ENCODE assay signal across 11 cellular contexts in the genomic region with DNA sequence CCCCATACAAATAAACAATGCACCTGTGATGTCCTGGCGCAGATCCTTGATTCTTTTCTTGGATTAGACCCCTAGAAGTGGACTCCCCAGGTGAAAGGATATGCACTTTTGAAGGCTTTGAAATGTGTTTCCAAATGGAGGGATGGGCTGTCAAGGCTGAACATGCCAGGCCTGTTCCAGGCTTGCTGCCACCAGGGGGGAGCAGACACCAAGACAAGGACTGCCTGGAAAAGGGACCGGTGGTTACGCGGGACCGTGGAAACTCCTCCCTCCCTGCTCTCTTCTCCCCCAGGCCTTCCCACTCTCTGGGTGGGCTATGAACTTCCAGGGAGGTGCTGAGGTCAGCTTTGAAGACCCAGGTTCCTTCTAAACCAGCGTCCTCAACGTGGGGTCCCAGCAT. TPM values are rescaled to one million over a fixed set of nuclear protein-coding genes. Genes with fewer than 3 reads are reported as not detected.
A peak's percentile ranks its signal among the peaks of the same experiment; 100 is the strongest.
DNase-seq lines count a peak whose midpoint lies in the region; ATAC-seq and TF ChIP-seq lines count a peak whose summit lies in the region.
"Had no signal": no experiment of that assay in that cellular context is flagged by ENCODE, and none has a peak within 500 bp of the region (broad histone marks: within the 10 kb centered on the region; RNA-seq: fewer than 3 reads in every experiment).

No MANE protein-coding gene starts in this region.

- no peak overlapping the region for H3K27ac Mint-ChIP-seq in WTC11
- H3K27ac Mint-ChIP-seq: activated naive CD8-positive, alpha-beta T cell treated with anti-CD3 and anti-CD28 coated beads for 36 hours; naive B cell had no signal

- peaks cover 14% of the 10 kb centered on the region for H3K27me3 ChIP-seq in BJ (ENCODE audit: control insufficient read depth, insufficient read depth, low read length)

- no peaks in the 10 kb centered on the region for H3K9me3 Mint-ChIP-seq in WTC11
- H3K9me3 Mint-ChIP-seq: activated naive CD8-positive, alpha-beta T cell treated with anti-CD3 and anti-CD28 coated beads for 36 hours had no signal

- DNase-seq in BJ (ENCODE audit: low read depth) (no peak), HEK293T (ENCODE audit: extremely low spot score) (peak; percentile 53), WTC11 (ENCODE audit: low spot score) (peak; percentile 72), left colon (peak in 1 of 2 donors; percentile 65), cerebellar nuclear complex (lab: John Stamatoyannopoulos, UW) (no peak), DMS153 treated with DMSO at 0.1 percent for 48 hours (lab: John Stamatoyannopoulos, UW; ENCODE audit: unreplicated experiment) (no peak)
- DNase-seq: activated naive CD8-positive, alpha-beta T cell treated with anti-CD3 and anti-CD28 coated beads for 36 hours; naive B cell; NCI-H2107 had no signal

- no peaks in the 10 kb centered on the region for H3K36me3 Mint-ChIP-seq in WTC11
- H3K36me3 Mint-ChIP-seq: activated naive CD8-positive, alpha-beta T cell treated with anti-CD3 and anti-CD28 coated beads for 36 hours; naive B cell had no signal

- H3K27me3 Mint-ChIP-seq in WTC11 (ENCODE audit: low read depth) = no peaks in the 10 kb centered on the region

- H3K36me3 ChIP-seq in BJ (ENCODE audit: control insufficient read depth, insufficient read depth, low read length) = no peaks in the 10 kb centered on the region

- no peak overlapping the region for H3K4me3 Mint-ChIP-seq in WTC11
- H3K4me3 Mint-ChIP-seq: activated naive CD8-positive, alpha-beta T cell treated with anti-CD3 and anti-CD28 coated beads for 36 hours; naive B cell had no signal

- H3K4me1 Mint-ChIP-seq in WTC11 = no peaks in the 10 kb centered on the region; the same call in 1 of the 2 replicates
- H3K4me1 Mint-ChIP-seq: activated naive CD8-positive, alpha-beta T cell treated with anti-CD3 and anti-CD28 coated beads for 36 hours; naive B cell had no signal

- intact Hi-C loops in left colon (cut with DNase I, micrococcal nuclease) = no loop called here

- TF ChIP-seq CTCF in BJ (IDR thresholded peaks at IDR 0.05; ENCODE audit: insufficient read depth, low read depth, low read length) (peak; percentile 57), WTC11 (IDR thresholded peaks at IDR 0.05) (peak; percentile 52)

- CTCF ChIA-PET in BJ (lab: Yijun Ruan, JAX) (interaction anchor here (1.3 to 3.5 kb wide), 4 partner anchors 8 to 265 kb away, joined by 3 to 15 read pairs (median 4); no protein-coding TSS in a partner anchor), HEK293T (lab: Yijun Ruan, JAX) (interaction anchor here (1.4 kb wide), 1 partner anchor 265 kb away, joined by 4 read pairs; no protein-coding TSS in a partner anchor), WTC11 (lab: Charles Lee) (interaction anchor here (0.6 to 1.4 kb wide), 8 partner anchors 37 to 298 kb away, joined by 3 to 15 read pairs (median 4); no protein-coding TSS in a partner anchor)

- POLR2A ChIA-PET in BJ (lab: Charles Lee) (no interaction called here), HEK293T (lab: Yijun Ruan, JAX) (no interaction called here), WTC11 (lab: Charles Lee) (no interaction called here)

- no peak overlapping the region for H3K4me3 ChIP-seq in BJ (ENCODE audit: low read depth, low read length)

- ATAC-seq in WTC11 (peak; percentile 27), left colon (peak; percentile 83), esophagus mucosa (no peak), HG02884 (IDR thresholded peaks at IDR 0.05; ENCODE audit: unreplicated experiment) (no peak)

TF ChIP-seq in HEK293T, 16 proteins besides CTCF, POLR2A, EP300 and RAD21:
- no peak for TF ChIP-seq ZNF384 (IDR thresholded peaks at IDR 0.05)
- no peak for TF ChIP-seq ARNT (IDR thresholded peaks at IDR 0.05)
TF ChIP-seq in HEK293T: peak in this region for 0.

TF ChIP-seq in WTC11, 78 proteins besides CTCF, POLR2A, EP300 and RAD21 (continues in another document):
- TF ChIP-seq EMX1 (CRISPR knock-in tag; IDR thresholded peaks at IDR 0.05) = no peak
- TF ChIP-seq, protein P1, sequence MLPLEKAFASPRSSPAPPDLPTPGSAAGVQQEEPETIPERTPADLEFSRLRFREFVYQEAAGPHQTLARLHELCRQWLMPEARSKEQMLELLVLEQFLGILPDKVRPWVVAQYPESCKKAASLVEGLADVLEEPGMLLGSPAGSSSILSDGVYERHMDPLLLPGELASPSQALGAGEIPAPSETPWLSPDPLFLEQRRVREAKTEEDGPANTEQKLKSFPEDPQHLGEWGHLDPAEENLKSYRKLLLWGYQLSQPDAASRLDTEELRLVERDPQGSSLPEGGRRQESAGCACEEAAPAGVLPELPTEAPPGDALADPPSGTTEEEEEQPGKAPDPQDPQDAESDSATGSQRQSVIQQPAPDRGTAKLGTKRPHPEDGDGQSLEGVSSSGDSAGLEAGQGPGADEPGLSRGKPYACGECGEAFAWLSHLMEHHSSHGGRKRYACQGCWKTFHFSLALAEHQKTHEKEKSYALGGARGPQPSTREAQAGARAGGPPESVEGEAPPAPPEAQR (CRISPR knock-in tag; IDR thresholded peaks at IDR 0.05) = no peak
- TF ChIP-seq, protein P2, sequence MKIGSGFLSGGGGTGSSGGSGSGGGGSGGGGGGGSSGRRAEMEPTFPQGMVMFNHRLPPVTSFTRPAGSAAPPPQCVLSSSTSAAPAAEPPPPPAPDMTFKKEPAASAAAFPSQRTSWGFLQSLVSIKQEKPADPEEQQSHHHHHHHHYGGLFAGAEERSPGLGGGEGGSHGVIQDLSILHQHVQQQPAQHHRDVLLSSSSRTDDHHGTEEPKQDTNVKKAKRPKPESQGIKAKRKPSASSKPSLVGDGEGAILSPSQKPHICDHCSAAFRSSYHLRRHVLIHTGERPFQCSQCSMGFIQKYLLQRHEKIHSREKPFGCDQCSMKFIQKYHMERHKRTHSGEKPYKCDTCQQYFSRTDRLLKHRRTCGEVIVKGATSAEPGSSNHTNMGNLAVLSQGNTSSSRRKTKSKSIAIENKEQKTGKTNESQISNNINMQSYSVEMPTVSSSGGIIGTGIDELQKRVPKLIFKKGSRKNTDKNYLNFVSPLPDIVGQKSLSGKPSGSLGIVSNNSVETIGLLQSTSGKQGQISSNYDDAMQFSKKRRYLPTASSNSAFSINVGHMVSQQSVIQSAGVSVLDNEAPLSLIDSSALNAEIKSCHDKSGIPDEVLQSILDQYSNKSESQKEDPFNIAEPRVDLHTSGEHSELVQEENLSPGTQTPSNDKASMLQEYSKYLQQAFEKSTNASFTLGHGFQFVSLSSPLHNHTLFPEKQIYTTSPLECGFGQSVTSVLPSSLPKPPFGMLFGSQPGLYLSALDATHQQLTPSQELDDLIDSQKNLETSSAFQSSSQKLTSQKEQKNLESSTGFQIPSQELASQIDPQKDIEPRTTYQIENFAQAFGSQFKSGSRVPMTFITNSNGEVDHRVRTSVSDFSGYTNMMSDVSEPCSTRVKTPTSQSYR (CRISPR knock-in tag; IDR thresholded peaks at IDR 0.05) = no peak
- TF ChIP-seq, protein P3, sequence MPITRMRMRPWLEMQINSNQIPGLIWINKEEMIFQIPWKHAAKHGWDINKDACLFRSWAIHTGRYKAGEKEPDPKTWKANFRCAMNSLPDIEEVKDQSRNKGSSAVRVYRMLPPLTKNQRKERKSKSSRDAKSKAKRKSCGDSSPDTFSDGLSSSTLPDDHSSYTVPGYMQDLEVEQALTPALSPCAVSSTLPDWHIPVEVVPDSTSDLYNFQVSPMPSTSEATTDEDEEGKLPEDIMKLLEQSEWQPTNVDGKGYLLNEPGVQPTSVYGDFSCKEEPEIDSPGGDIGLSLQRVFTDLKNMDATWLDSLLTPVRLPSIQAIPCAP (CRISPR knock-in tag; IDR thresholded peaks at IDR 0.05) = no peak
- no peak for TF ChIP-seq ZNF396 (CRISPR knock-in tag; IDR thresholded peaks at IDR 0.05; ENCODE audit: borderline replicate concordance)
- TF ChIP-seq ZNF219 (CRISPR knock-in tag; IDR thresholded peaks at IDR 0.05; ENCODE audit: borderline replicate concordance) = no peak

RNA-seq across cellular contexts. Expression of a gene that starts 12.7 kb away (rescaled TPM):
- polyA plus RNA-seq in BJ (2011; rRNA removed) = not detected in 2 replicates
- polyA minus RNA-seq in BJ (2011; rRNA and poly(A)+ RNA removed) = not detected in 2 replicates
- total RNA-seq in WTC11 (2021) (0.61 to 1.1 TPM (median 0.62 TPM) in 3 replicates), left colon (100 to 1,000 TPM in 1 of 2 donors, 10 to 100 TPM in 1; 32.5 to 150 TPM), esophagus mucosa (14.4 TPM)
- total RNA-seq: activated naive CD8-positive, alpha-beta T cell treated with anti-CD3 and anti-CD28 coated beads for 36 hours had no signal

RNA-seq across cellular contexts. Expression of a gene that starts 22.3 kb away (rescaled TPM):
- not detected in 2 replicates for polyA plus RNA-seq in BJ (2011; rRNA removed)
- polyA minus RNA-seq in BJ (2011; rRNA and poly(A)+ RNA removed) = not detected in 2 replicates
- total RNA-seq in WTC11 (2021) (0.21 to 0.66 TPM (median 0.28 TPM) in 3 replicates), left colon (100 to 1,000 TPM in 1 of 2 donors, 10 to 100 TPM in 1; 32.3 to 147 TPM), esophagus mucosa (11.7 TPM)
- total RNA-seq: activated naive CD8-positive, alpha-beta T cell treated with anti-CD3 and anti-CD28 coated beads for 36 hours had no signal

RNA-seq across cellular contexts. Expression of a gene that starts 29.3 kb away (rescaled TPM):
- not detected in 2 replicates for polyA plus RNA-seq in BJ (2011; rRNA removed)
- polyA minus RNA-seq in BJ (2011; rRNA and poly(A)+ RNA removed) = not detected in 2 replicates
- total RNA-seq in WTC11 (2021) (0.50 to 0.92 TPM (median 0.76 TPM) in 3 replicates), left colon (100 to 1,000 TPM in 1 of 2 donors, 10 to 100 TPM in 1; 22.8 to 129 TPM), esophagus mucosa (10.4 TPM)
- total RNA-seq: activated naive CD8-positive, alpha-beta T cell treated with anti-CD3 and anti-CD28 coated beads for 36 hours had no signal

RNA-seq across cellular contexts. Expression of a gene that starts 44.9 kb away (rescaled TPM):
- 4.9 and 8.7 TPM in 2 replicates for polyA plus RNA-seq in BJ (2011; rRNA removed)
- polyA minus RNA-seq in BJ (2011; rRNA and poly(A)+ RNA removed) = 18.1 and 18.2 TPM in 2 replicates
- total RNA-seq in WTC11 (2021) = 12.0 to 18.5 TPM (median 13.1 TPM) in 3 replicates
- total RNA-seq in left colon = 10 to 100 TPM; 43.3 to 72.8 TPM
- 2.2 TPM for total RNA-seq in esophagus mucosa

Comparison
In these comparisons a context has a peak if more than half of its experiments do, and no peak if none do; other contexts are left out.
1. DNase-seq: peak in HEK293T (single experiment) and WTC11 (single experiment); none in BJ (single experiment), cerebellar nuclear complex (0 of 2) and DMS153 treated with DMSO at 0.1 percent for 48 hours (single experiment).
2. ATAC-seq: peak in WTC11 (single experiment) and left colon (single experiment); none in esophagus mucosa (single experiment) and HG02884 (single experiment).